7 cellular contexts compared by ENCODE assay signal in the genomic region with DNA sequence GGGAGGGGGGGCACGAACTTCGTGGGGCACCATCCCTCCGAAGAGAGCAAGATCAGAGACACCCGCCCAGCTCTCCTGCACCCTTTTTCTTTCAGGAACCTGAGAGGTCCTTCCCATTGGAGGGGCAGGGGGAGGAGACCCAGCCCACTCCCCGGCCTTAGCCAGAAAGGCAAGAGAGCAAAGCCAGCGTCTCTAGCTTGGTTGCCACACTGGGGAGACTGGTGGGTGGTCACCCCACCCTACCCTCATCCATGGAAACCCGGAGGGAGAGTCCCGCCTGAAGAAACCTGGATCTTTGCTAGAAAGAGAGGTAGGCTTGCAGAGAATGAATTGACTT. TPM values are rescaled to one million over a fixed set of nuclear protein-coding genes. Genes with fewer than 3 reads are reported as not detected.
DNase-seq lines count a peak whose midpoint lies in the region; ATAC-seq, FAIRE-seq and TF ChIP-seq lines count a peak whose summit lies in the region.

No MANE protein-coding gene starts in this region.

- WGBS in gastroesophageal sphincter (ENCODE audit: low coverage in 1 of 2), 2 donors: 0% methylated on average over 4 of the region's 8 CpGs

- H3K4me1 Mint-ChIP-seq in HFFc6 (ENCODE audit: low read depth): peaks cover 66% of the 10 kb centered on the region

- DNase-seq in HFFc6 (no peak), retinal pigment epithelial cell (ENCODE audit: low read depth) (no peak), GM12892 (ENCODE audit: insufficient read length) (no peak), mesenteric fat pad (ENCODE audit: low spot score) (no peak), SW480 (ENCODE audit: low spot score) (no peak)

- H3K9me3 ChIP-seq in SU-DHL-6 (ENCODE audit: insufficient read depth, low read length) (no peaks in the 10 kb centered on the region), gastroesophageal sphincter (no peaks in the 10 kb centered on the region)

- peak; percentile 42 for ATAC-seq in gastroesophageal sphincter

- H3K27me3 Mint-ChIP-seq in HFFc6 (ENCODE audit: insufficient read depth): peaks cover 3% of the 10 kb centered on the region

- TF ChIP-seq CTCF in HFFc6 (IDR thresholded peaks at IDR 0.05) (no peak), SU-DHL-6 (IDR thresholded peaks at IDR 0.05; ENCODE audit: insufficient read depth, low read length, poor library complexity, severe bottlenecking) (no peak), gastroesophageal sphincter (IDR thresholded peaks at IDR 0.05) (no peak), retinal pigment epithelial cell (conservative IDR thresholded peaks at IDR 0.05; ENCODE audit: low read depth, low read length) (no peak)

- peak overlapping the region; percentile 72 for H2AFZ ChIP-seq in SU-DHL-6 (ENCODE audit: low read depth, low read length, severe bottlenecking)

- H3K36me3 ChIP-seq in SU-DHL-6 (ENCODE audit: low read length) (no peaks in the 10 kb centered on the region), gastroesophageal sphincter (peaks cover 0 to 4% of the 10 kb centered on the region in 2 donors)

- no peaks in the 10 kb centered on the region for H3K9me2 ChIP-seq in SU-DHL-6 (replicated peaks; ENCODE audit: insufficient read depth, low read length)

- H3K4me2 ChIP-seq in SU-DHL-6 (ENCODE audit: low read depth, low read length, poor library complexity, severe bottlenecking): peak overlapping the region; percentile 49

- FAIRE-seq in GM12892 (lab: Jason Lieb, UNC): no peak

- peak overlapping the region; percentile 93 for H3K27ac Mint-ChIP-seq in HFFc6

- H3K27me3 ChIP-seq in SU-DHL-6 (ENCODE audit: low read length) (no peaks in the 10 kb centered on the region), gastroesophageal sphincter (no peaks in the 10 kb centered on the region)

- no peaks in the 10 kb centered on the region for H3K9me3 Mint-ChIP-seq in HFFc6

- no peak for TF ChIP-seq EP300 in gastroesophageal sphincter (IDR thresholded peaks at IDR 0.05)

- H3K4me3 ChIP-seq in SU-DHL-6 (ENCODE audit: insufficient read depth, low read length, poor library complexity, severe bottlenecking) (peak overlapping the region; percentile 16), gastroesophageal sphincter (peak overlapping the region; percentile 66 to 76), retinal pigment epithelial cell (ENCODE audit: low read length) (peak overlapping the region; percentile 95)

- no peaks in the 10 kb centered on the region for H3F3A ChIP-seq in SU-DHL-6 (ENCODE audit: insufficient read depth)

- H3K27ac ChIP-seq in SU-DHL-6 (ENCODE audit: low read depth, low read length) (no peak overlapping the region), gastroesophageal sphincter (peak overlapping the region; percentile 88 to 95 (median 94))

- H3K9ac ChIP-seq in SU-DHL-6 (ENCODE audit: low read length): peak overlapping the region; percentile 32

- H3K79me2 ChIP-seq in SU-DHL-6 (ENCODE audit: insufficient read depth, low read length): no peaks in the 10 kb centered on the region

- peak overlapping the region; percentile 99 for H3K4me3 Mint-ChIP-seq in HFFc6

- H3K36me3 Mint-ChIP-seq in HFFc6 (ENCODE audit: low read depth): peaks cover 33% of the 10 kb centered on the region

- TF ChIP-seq POLR2A in gastroesophageal sphincter (IDR thresholded peaks at IDR 0.05): peak in 1 of 2 donors; percentile 1
- TF ChIP-seq POLR2A in GM12892 (IDR thresholded peaks at IDR 0.05; ENCODE audit: low read depth, low read length): no peak

- H4K20me1 ChIP-seq in SU-DHL-6 (ENCODE audit: low read depth, low read length): no peaks in the 10 kb centered on the region

- H3K4me1 ChIP-seq in gastroesophageal sphincter: peaks cover 0 to 44% (median 27%) of the 10 kb centered on the region in 3 donors

RNA-seq across cellular contexts. Expression of gene ATP2B4, which starts 0.2 kb away (rescaled TPM):
- total RNA-seq in HFFc6 (2021; fragmentation: NEBNext Ultra II Directional; extraction: Animal tissue kit (Norgen Biotek cat#: 25700)): 100 to 1,000 TPM; 199 to 243 (median 221) TPM
- total RNA-seq in gastroesophageal sphincter (100 to 1,000 TPM; 211 to 454 (median 257) TPM), mesenteric fat pad (122 TPM)
- 3.3 TPM for polyA plus RNA-seq in GM12892 (2012; ENCODE audit: missing spikeins)

Comparison
In these comparisons a context has a peak if more than half of its experiments do, and no peak if none do; other contexts are left out.
1. H3K4me3 ChIP-seq: peak in every context shown above with its lines; median percentile 95 in retinal pigment epithelial cell; 71 in gastroesophageal sphincter; 16 in SU-DHL-6.